12 cellular contexts compared by ENCODE assay signal in genomic region chr12:89038831-89039509, GRCh38.
DNase-seq lines count a peak whose midpoint lies in the region; ATAC-seq lines count a peak whose summit lies in the region.
"Had no signal": no experiment of that assay in that cellular context is flagged by ENCODE, and none has a peak within 500 bp of the region (broad histone marks: within the 10 kb centered on the region; RNA-seq: fewer than 3 reads in every experiment).

No MANE protein-coding gene starts in this region.

- peak; percentile 50 for DNase-seq in stimulated activated CD4-positive, alpha-beta T cell treated with anti-CD3 and anti-CD28 coated beads, Interleukin-15, amount 100 ng/mL, for 24 hours
- DNase-seq in stimulated activated CD4-positive, alpha-beta T cell treated with anti-CD3 and anti-CD28 coated beads, Interleukin-12 subunit alpha, Interleukin-12 subunit beta, amount 100 ng/mL, for 4 hours: no peak
- DNase-seq in activated naive CD4-positive, alpha-beta T cell treated with anti-CD3 and anti-CD28 coated beads, Interleukin-2, amount 50 U/mL, for 16 hours: peak; percentile 18
- DNase-seq in iPS-NIHi7 (ENCODE audit: extremely low spot score) (no peak), NCI-H2029 treated with DMSO at 0.1 percent for 48 hours (lab: John Stamatoyannopoulos, UW) (no peak)
- DNase-seq: colonic mucosa, GF-D8, pancreas, upper lobe of left lung had no signal

- ATAC-seq in HG03354 (IDR thresholded peaks at IDR 0.05; ENCODE audit: poor library complexity, severe bottlenecking, unreplicated experiment) (peak; percentile 33), HG03280 (IDR thresholded peaks at IDR 0.05; ENCODE audit: unreplicated experiment) (no peak), GM19467 (IDR thresholded peaks at IDR 0.05; ENCODE audit: unreplicated experiment) (no peak)
- ATAC-seq: pancreas had no signal

Comparison
In these comparisons a context has a peak if more than half of its experiments do, and no peak if none do; other contexts are left out.
1. DNase-seq: peak in stimulated activated CD4-positive, alpha-beta T cell treated with anti-CD3 and anti-CD28 coated beads, Interleukin-15, amount 100 ng/mL, for 24 hours (single experiment) and activated naive CD4-positive, alpha-beta T cell treated with anti-CD3 and anti-CD28 coated beads, Interleukin-2, amount 50 U/mL, for 16 hours (single experiment); none in stimulated activated CD4-positive, alpha-beta T cell treated with anti-CD3 and anti-CD28 coated beads, Interleukin-12 subunit alpha, Interleukin-12 subunit beta, amount 100 ng/mL, for 4 hours (single experiment), iPS-NIHi7 (single experiment) and NCI-H2029 treated with DMSO at 0.1 percent for 48 hours (single experiment).